In the genomic region with DNA sequence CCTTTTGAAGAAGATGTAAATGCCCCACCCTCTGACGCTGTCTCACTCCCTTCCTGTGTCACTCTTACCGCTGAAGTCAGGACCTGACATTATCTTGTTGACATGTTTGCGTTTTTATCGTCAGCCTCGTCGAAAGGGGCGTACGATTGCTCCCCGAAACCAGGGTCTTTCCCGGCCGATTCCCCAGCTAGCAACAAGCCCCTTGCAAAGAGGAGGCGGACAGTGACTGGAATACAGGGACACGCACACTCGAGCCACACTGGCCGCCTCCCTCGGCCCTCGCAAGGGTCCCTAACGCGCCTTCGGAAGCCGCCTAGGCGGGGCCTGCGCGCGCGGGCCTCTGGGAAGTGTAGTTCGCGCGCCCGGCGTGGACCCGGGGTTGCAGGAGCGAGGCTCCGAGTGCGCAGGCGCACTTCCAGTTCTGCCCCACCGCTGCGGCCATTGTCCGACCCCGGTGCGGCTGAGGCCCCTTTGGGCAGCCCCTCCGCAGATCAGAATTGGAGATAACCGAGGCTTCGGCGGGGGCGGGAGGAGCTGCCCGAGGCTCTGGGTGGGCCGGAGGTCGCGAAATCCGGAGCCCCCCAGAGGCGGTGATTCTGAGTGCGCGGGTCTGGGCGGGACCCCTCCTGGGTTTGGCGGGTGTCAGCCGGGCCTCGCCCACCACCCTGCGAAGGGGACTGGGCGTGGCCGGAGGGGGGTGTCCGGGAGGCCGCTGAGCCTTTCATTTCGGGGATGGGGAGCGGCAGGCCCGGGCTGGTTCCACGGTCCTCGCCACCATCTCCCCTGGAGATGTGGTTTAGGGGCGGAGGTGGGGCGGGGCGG, we compare ENCODE assay signal across 8 cellular contexts. TPM values are rescaled to one million over a fixed set of nuclear protein-coding genes. Genes with fewer than 3 reads are reported as not detected.
DNase-seq lines count a peak whose midpoint lies in the region; ATAC-seq and TF ChIP-seq lines count a peak whose summit lies in the region.

A gene (plus strand): TSS at position 412 of the 822 bp plus-strand sequence. CDS start 502 bp downstream, outside the sequence.

- no peak for TF ChIP-seq EP300 in transverse colon (IDR thresholded peaks at IDR 0.05; ENCODE audit: low read depth)

- no peaks in the 10 kb centered on the region for H3K9me3 ChIP-seq in transverse colon

- intact Hi-C loops in cardiac septum (cut with DNase I) (loop anchor here (10.0 kb wide), 1 partner anchor 586 kb away; no protein-coding TSS in a partner anchor), transverse colon (cut with DNase I; ENCODE audit: low total_unique reads) (no loop called here)

- TF ChIP-seq POLR2A in transverse colon (IDR thresholded peaks at IDR 0.05) = peak; percentile 40

- DNase-seq in NCI-H1092 treated with DMSO at 0.1 percent for 48 hours (lab: John Stamatoyannopoulos, UW) (peak; percentile 92), SW 1271 (lab: John Stamatoyannopoulos, UW) (peak; percentile 68 to 83), cardiac septum (ENCODE audit: low spot score) (peak; percentile 91), pons (ENCODE audit: low spot score) (peak; percentile 82), transverse colon (peak; percentile 90)
- DNase-seq in activated naive CD8-positive, alpha-beta T cell treated with anti-CD3 and anti-CD28 coated beads, Interleukin-2, amount 50 U/mL, for 16 hours (ENCODE audit: low read depth, low spot score) = peak; percentile 59

- H3K4me3 ChIP-seq in GM08714 (ENCODE audit: low read length) (peak within 1 kb of the TSS; percentile 79), transverse colon (peak within 1 kb of the TSS; percentile 89 to 99 (median 96))

- no peaks in the 10 kb centered on the region for H3K27me3 ChIP-seq in transverse colon

- peak within 1 kb of the TSS; percentile 78 to 90 (median 84) for H3K27ac ChIP-seq in transverse colon

- 1 to 4% methylated on average over 9 to 43 of the region's 71 CpGs for WGBS in transverse colon (ENCODE audit: low coverage in 1 of 2), 2 donors

- TF ChIP-seq CTCF in transverse colon (IDR thresholded peaks at IDR 0.05) = no peak

- peak; percentile 87 for ATAC-seq in HG02610 (IDR thresholded peaks at IDR 0.05; ENCODE audit: unreplicated experiment)

- H3K36me3 ChIP-seq in transverse colon = peaks cover 0 to under 1% (median 0%) of the 10 kb centered on the region in 4 donors

- in situ Hi-C loops in transverse colon (cut with MboI; ENCODE audit: low pct_ligation_motif_present in 1 of 4, low pct_unique_long_range_greater_than_20kb in 1 of 4, low sequenced_read_pairs in 3 of 4) = no loop called here

- peaks cover 0 to 9% (median 8%) of the 10 kb centered on the region in 4 donors for H3K4me1 ChIP-seq in transverse colon

RNA-seq across cellular contexts. Expression of the gene that starts here (rescaled TPM):
- total RNA-seq in cardiac septum (16.0 TPM), transverse colon (10 to 100 TPM; 10.1 to 78.2 (median 16.4) TPM)

Comparison
In these comparisons a context has a peak if more than half of its experiments do, and no peak if none do; other contexts are left out.
1. Peak in every context shown above with its lines: DNase-seq, ATAC-seq, H3K4me3 ChIP-seq and H3K27ac ChIP-seq.